ENCODE assay signal across 23 cellular contexts in genomic region chr22:42289671-42290269, GRCh38. TPM values are rescaled to one million over a fixed set of nuclear protein-coding genes. Genes with fewer than 3 reads are reported as not detected.
DNase-seq lines count a peak whose midpoint lies in the region; FAIRE-seq and TF ChIP-seq lines count a peak whose summit lies in the region.
"Had no signal": no experiment of that assay in that cellular context is flagged by ENCODE, and none has a peak within 500 bp of the region (broad histone marks: within the 10 kb centered on the region; RNA-seq: fewer than 3 reads in every experiment).

No MANE protein-coding gene starts in this region.

- DNase-seq in Caco-2 (no peak), NCI-H1105 treated with DMSO at 0.1 percent for 48 hours (lab: John Stamatoyannopoulos, UW) (peak; percentile 77), astrocyte (ENCODE audit: low read depth) (peak; percentile 20), neural progenitor cell (ENCODE audit: low spot score) (no peak), NCI-H146 treated with DMSO at 0.1 percent for 48 hours (lab: John Stamatoyannopoulos, UW; ENCODE audit: unreplicated experiment) (no peak), GM19239 (ENCODE audit: insufficient read length, low spot score) (no peak), HAP-1 (ENCODE audit: low spot score in 2 of 2) (no peak)
- DNase-seq in stimulated activated CD4-positive, alpha-beta T cell treated with anti-CD3 and anti-CD28 coated beads, Interleukin-2, amount 100 ng/mL, for 48 hours, result no peak
- DNase-seq: activated CD8-positive, alpha-beta memory T cell treated with anti-CD3 and anti-CD28 coated beads, Interleukin-2, amount 10 ng/mL, durations not matched to agents 7 days and 5 days; activated gamma-delta T cell; amniotic stem cell; DMS153; hippocampal formation; KG1; kidney; NCI-H1048; NCI-H345; SIG-M5; sigmoid colon; T-helper 2 cell had no signal

- H3K4me1 Mint-ChIP-seq in Caco-2 (ENCODE audit: low read depth, unreplicated experiment) (peaks cover 14% of the 10 kb centered on the region), astrocyte (ENCODE audit: low read depth, unreplicated experiment) (no peaks in the 10 kb centered on the region), neural progenitor cell (peaks cover 70% of the 10 kb centered on the region)

- TF ChIP-seq CTCF in Caco-2 (IDR thresholded peaks at IDR 0.05; ENCODE audit: insufficient read depth in 1 of 2, low read depth in 1 of 2, low read length in 1 of 2, severe bottlenecking in 1 of 2, unreplicated experiment in 1 of 2) (no peak), astrocyte (IDR thresholded peaks at IDR 0.05; ENCODE audit: insufficient read depth, low read depth, low read length) (no peak), neural progenitor cell (IDR thresholded peaks at IDR 0.05) (no peak)

- H3K4me3 Mint-ChIP-seq in Caco-2 (ENCODE audit: unreplicated experiment) (no peak overlapping the region), astrocyte (ENCODE audit: unreplicated experiment) (no peak overlapping the region), neural progenitor cell (no peak overlapping the region)
- H3K4me3 Mint-ChIP-seq: activated CD8-positive, alpha-beta memory T cell treated with anti-CD3 and anti-CD28 coated beads, Interleukin-2, amount 10 ng/mL, durations not matched to agents 7 days and 5 days had no signal

- H4K20me1 ChIP-seq in astrocyte (ENCODE audit: insufficient read depth, low read length) (peaks cover 59% of the 10 kb centered on the region), neural progenitor cell (ENCODE audit: low read depth) (peaks cover 96% of the 10 kb centered on the region)

- H3F3A ChIP-seq in neural progenitor cell (ENCODE audit: low read depth), result peaks cover 15% of the 10 kb centered on the region

- intact Hi-C loops in Caco-2 (cut with micrococcal nuclease; ENCODE audit: unreplicated experiment), result no loop called here

- H3K4me1 ChIP-seq in Caco-2 (peaks cover 66% of the 10 kb centered on the region), astrocyte (ENCODE audit: insufficient read depth, low read length) (no peaks in the 10 kb centered on the region), neural progenitor cell (peaks cover 20% of the 10 kb centered on the region), HAP-1 (no peaks in the 10 kb centered on the region)
- H3K4me1 ChIP-seq: sigmoid colon had no signal

- H3K27me3 ChIP-seq in Caco-2 (replicated peaks; ENCODE audit: control insufficient read depth, insufficient read depth, low read length) (no peaks in the 10 kb centered on the region), astrocyte (ENCODE audit: insufficient read depth, low read length) (peaks cover 13% of the 10 kb centered on the region), neural progenitor cell (peaks cover 29% of the 10 kb centered on the region), HAP-1 (ENCODE audit: low read depth) (no peaks in the 10 kb centered on the region)

- POLR2A ChIA-PET in Caco-2 (lab: Charles Lee), result no interaction called here

- no peaks in the 10 kb centered on the region for H3K36me3 ChIP-seq in Caco-2 (ENCODE audit: control insufficient read depth, insufficient read depth, low read length)
- H3K36me3 ChIP-seq in astrocyte (ENCODE audit: insufficient read depth, low read length), result no peaks in the 10 kb centered on the region
- no peaks in the 10 kb centered on the region for H3K36me3 ChIP-seq in neural progenitor cell
- H3K36me3 ChIP-seq in HAP-1 (replicated peaks), result no peaks in the 10 kb centered on the region
- H3K36me3 ChIP-seq: sigmoid colon, thoracic aorta had no signal

- no peaks in the 10 kb centered on the region for H3K79me2 ChIP-seq in astrocyte (ENCODE audit: insufficient read depth, low read length)
- H3K79me2 ChIP-seq in neural progenitor cell (ENCODE audit: low read depth), result no peaks in the 10 kb centered on the region

- H3K9ac ChIP-seq in astrocyte (ENCODE audit: low read length) (no peak overlapping the region), neural progenitor cell (no peak overlapping the region)

- no peaks in the 10 kb centered on the region for H3K27me3 Mint-ChIP-seq in Caco-2 (ENCODE audit: insufficient read depth, unreplicated experiment)
- H3K27me3 Mint-ChIP-seq in astrocyte (ENCODE audit: low read depth, unreplicated experiment), result peaks cover 59% of the 10 kb centered on the region
- H3K27me3 Mint-ChIP-seq in neural progenitor cell (ENCODE audit: insufficient read depth, low read depth), result peaks cover 21% of the 10 kb centered on the region

- H2AFZ ChIP-seq in astrocyte (ENCODE audit: low read depth, low read length) (no peak overlapping the region), neural progenitor cell (replicated peaks) (no peak overlapping the region)

- H3K27ac ChIP-seq in astrocyte (ENCODE audit: low read depth, low read length) (no peak overlapping the region), neural progenitor cell (no peak overlapping the region)
- H3K27ac ChIP-seq: sigmoid colon, thoracic aorta had no signal

- H3K4me3 ChIP-seq in Caco-2 (ENCODE audit: low read depth, low read length) (no peak overlapping the region), astrocyte (ENCODE audit: insufficient read depth, low read depth, low read length) (no peak overlapping the region), neural progenitor cell (no peak overlapping the region), HAP-1 (no peak overlapping the region)
- H3K4me3 ChIP-seq: sigmoid colon, thoracic aorta had no signal

- H3K4me2 ChIP-seq in astrocyte (ENCODE audit: low read length) (peak overlapping the region; percentile 35), neural progenitor cell (peak overlapping the region; percentile 13)

- CTCF ChIA-PET in Caco-2 (lab: Charles Lee), result no interaction called here

- in situ Hi-C loops in HAP-1 (cut with MboI; ENCODE audit: low sequenced_read_pairs), result no loop called here

- H3K9me3 Mint-ChIP-seq in Caco-2 (ENCODE audit: unreplicated experiment), result no peaks in the 10 kb centered on the region
- no peaks in the 10 kb centered on the region for H3K9me3 Mint-ChIP-seq in astrocyte (ENCODE audit: unreplicated experiment)
- no peaks in the 10 kb centered on the region for H3K9me3 Mint-ChIP-seq in neural progenitor cell

- H3K27ac Mint-ChIP-seq in Caco-2 (ENCODE audit: unreplicated experiment) (peak overlapping the region; percentile 39), astrocyte (ENCODE audit: unreplicated experiment) (no peak overlapping the region), neural progenitor cell (peak overlapping the region; percentile 72)
- H3K27ac Mint-ChIP-seq: activated CD8-positive, alpha-beta memory T cell treated with anti-CD3 and anti-CD28 coated beads, Interleukin-2, amount 10 ng/mL, durations not matched to agents 7 days and 5 days had no signal

- FAIRE-seq in astrocyte (lab: Jason Lieb, UNC), result no peak
- no peak for FAIRE-seq in GM19239 (lab: Jason Lieb, UNC)
- FAIRE-seq: colon, H54, kidney had no signal

- peaks cover 5% of the 10 kb centered on the region for H3K36me3 Mint-ChIP-seq in Caco-2 (ENCODE audit: insufficient read depth, unreplicated experiment)
- H3K36me3 Mint-ChIP-seq in astrocyte (ENCODE audit: low read depth, unreplicated experiment), result no peaks in the 10 kb centered on the region
- H3K36me3 Mint-ChIP-seq in neural progenitor cell, result no peaks in the 10 kb centered on the region
- H3K36me3 Mint-ChIP-seq: activated CD8-positive, alpha-beta memory T cell treated with anti-CD3 and anti-CD28 coated beads, Interleukin-2, amount 10 ng/mL, durations not matched to agents 7 days and 5 days had no signal

- BruUV-seq in Caco-2 (replicated peaks; lab: Mats Ljungman, UMichigan), result no TSS peak

- H3K9me3 ChIP-seq in Caco-2 (no peaks in the 10 kb centered on the region), astrocyte (ENCODE audit: insufficient read depth, low read depth, low read length) (no peaks in the 10 kb centered on the region), neural progenitor cell (ENCODE audit: low read depth) (no peaks in the 10 kb centered on the region), HAP-1 (no peaks in the 10 kb centered on the region)
- H3K9me3 ChIP-seq: sigmoid colon, thoracic aorta had no signal

RNA-seq across cellular contexts. Expression of gene TCF20, which starts 19.3 kb away (rescaled TPM):
- 81.7 and 82.7 TPM in 2 replicates for total RNA-seq in Caco-2 (2022)
- 37.3 and 37.6 TPM in 2 replicates for total RNA-seq in astrocyte
- 53.7 and 67.4 TPM in 2 replicates for total RNA-seq in neural progenitor cell (ENCODE audit: low replicate concordance)

Comparison
In these comparisons a context has a peak if more than half of its experiments do, and no peak if none do; other contexts are left out.
1. DNase-seq: peak in NCI-H1105 treated with DMSO at 0.1 percent for 48 hours (single experiment) and astrocyte (single experiment); none in Caco-2 (0 of 2), neural progenitor cell (single experiment), NCI-H146 treated with DMSO at 0.1 percent for 48 hours (single experiment), GM19239 (single experiment), stimulated activated CD4-positive, alpha-beta T cell treated with anti-CD3 and anti-CD28 coated beads, Interleukin-2, amount 100 ng/mL, for 48 hours (0 of 2) and HAP-1 (0 of 2).